1 cellular context compared by ENCODE assay signal in the genomic region with DNA sequence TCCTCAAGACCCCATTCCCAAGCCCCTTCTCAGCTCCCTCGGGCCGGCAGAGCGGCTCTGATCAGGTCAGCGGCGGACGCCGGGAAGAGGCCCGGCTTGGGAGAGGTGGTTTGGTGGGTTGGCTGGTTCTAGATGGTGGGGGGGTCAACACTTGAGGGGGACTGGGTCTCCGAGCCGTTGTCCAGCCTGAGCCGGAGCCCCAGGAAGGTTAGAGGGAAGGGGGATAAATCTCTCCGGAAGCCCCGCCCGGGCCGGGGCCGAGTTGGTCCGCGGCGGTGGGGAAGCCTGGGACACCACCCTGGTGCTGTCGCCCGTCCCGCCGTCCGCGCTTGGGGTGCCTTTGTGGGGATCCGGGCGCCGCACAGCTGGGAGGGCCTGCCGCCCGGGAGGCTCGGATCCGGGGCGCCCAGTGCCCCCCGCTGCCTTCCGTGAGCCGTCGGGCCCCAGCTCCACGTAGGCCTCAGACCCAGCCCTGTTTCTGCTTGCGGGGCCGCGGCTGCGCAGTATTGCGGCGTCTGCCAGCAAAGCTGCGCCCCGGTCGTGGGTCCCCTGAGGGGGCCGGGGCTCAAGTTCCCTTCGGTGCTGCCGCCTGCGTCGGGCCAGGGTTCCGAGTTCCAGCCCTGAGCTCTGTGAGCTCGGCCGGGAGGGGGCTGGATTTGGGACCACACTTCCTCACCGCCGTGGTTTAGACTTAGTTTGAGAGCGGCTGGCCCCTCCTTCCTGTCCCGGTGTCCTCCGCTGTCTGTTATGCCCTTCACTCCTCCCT.
TF ChIP-seq lines count a peak whose summit lies in the region.

No MANE protein-coding gene starts in this region.

TF ChIP-seq in HepG2, 621 proteins besides CTCF, POLR2A, EP300 and RAD21 (continued from another document and continues in another):
- TF ChIP-seq, protein P1, sequence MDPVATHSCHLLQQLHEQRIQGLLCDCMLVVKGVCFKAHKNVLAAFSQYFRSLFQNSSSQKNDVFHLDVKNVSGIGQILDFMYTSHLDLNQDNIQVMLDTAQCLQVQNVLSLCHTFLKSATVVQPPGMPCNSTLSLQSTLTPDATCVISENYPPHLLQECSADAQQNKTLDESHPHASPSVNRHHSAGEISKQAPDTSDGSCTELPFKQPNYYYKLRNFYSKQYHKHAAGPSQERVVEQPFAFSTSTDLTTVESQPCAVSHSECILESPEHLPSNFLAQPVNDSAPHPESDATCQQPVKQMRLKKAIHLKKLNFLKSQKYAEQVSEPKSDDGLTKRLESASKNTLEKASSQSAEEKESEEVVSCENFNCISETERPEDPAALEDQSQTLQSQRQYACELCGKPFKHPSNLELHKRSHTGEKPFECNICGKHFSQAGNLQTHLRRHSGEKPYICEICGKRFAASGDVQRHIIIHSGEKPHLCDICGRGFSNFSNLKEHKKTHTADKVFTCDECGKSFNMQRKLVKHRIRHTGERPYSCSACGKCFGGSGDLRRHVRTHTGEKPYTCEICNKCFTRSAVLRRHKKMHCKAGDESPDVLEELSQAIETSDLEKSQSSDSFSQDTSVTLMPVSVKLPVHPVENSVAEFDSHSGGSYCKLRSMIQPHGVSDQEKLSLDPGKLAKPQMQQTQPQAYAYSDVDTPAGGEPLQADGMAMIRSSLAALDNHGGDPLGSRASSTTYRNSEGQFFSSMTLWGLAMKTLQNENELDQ (CRISPR knock-in tag; IDR thresholded peaks at IDR 0.05; ENCODE audit: borderline replicate concordance), result no peak
- TF ChIP-seq REXO4 (CRISPR knock-in tag; IDR thresholded peaks at IDR 0.05; ENCODE audit: borderline replicate concordance) (no peak), AKAP8 (CRISPR knock-in tag; IDR thresholded peaks at IDR 0.05) (no peak; the same call in 1 of the 2 replicates), ETV5 (CRISPR knock-in tag; IDR thresholded peaks at IDR 0.05; ENCODE audit: borderline replicate concordance) (no peak; the same call in 1 of the 2 replicates), TBX3 (IDR thresholded peaks at IDR 0.05; ENCODE audit: borderline replicate concordance) (no peak), ZBTB3 (CRISPR knock-in tag; IDR thresholded peaks at IDR 0.05; ENCODE audit: borderline replicate concordance, low read depth) (no peak; the same call in 1 of the 2 replicates), ZNF335 (CRISPR knock-in tag; IDR thresholded peaks at IDR 0.05) (no peak), CCDC6 (CRISPR knock-in tag; IDR thresholded peaks at IDR 0.05) (peak; percentile 49; the same call in 1 of the 2 replicates), NR2C2 (CRISPR knock-in tag; IDR thresholded peaks at IDR 0.05; ENCODE audit: borderline replicate concordance) (peak; percentile 25; the same call in 1 of the 2 replicates), SAFB2 (CRISPR knock-in tag; IDR thresholded peaks at IDR 0.05; ENCODE audit: borderline replicate concordance, low read depth) (peak; percentile 62), TCF12 (IDR thresholded peaks at IDR 0.05) (no peak), TCF12 (CRISPR knock-in tag; IDR thresholded peaks at IDR 0.05) (peak; percentile 62; the same call in 1 of the 2 replicates), KLF6 (CRISPR knock-in tag; IDR thresholded peaks at IDR 0.05) (no peak; the same call in 1 of the 2 replicates), ZNF235 (CRISPR knock-in tag; IDR thresholded peaks at IDR 0.05; ENCODE audit: borderline replicate concordance) (no peak), RXRB (CRISPR knock-in tag; IDR thresholded peaks at IDR 0.05; ENCODE audit: borderline replicate concordance) (peak; percentile 51), FLYWCH1 (CRISPR knock-in tag; IDR thresholded peaks at IDR 0.05) (no peak), MED13 (CRISPR knock-in tag; IDR thresholded peaks at IDR 0.05) (no peak), SMAD1 (CRISPR knock-in tag; IDR thresholded peaks at IDR 0.05; ENCODE audit: borderline replicate concordance, low read depth) (no peak), CBX1 (IDR thresholded peaks at IDR 0.05; ENCODE audit: low read depth) (no peak), SCMH1 (CRISPR knock-in tag; IDR thresholded peaks at IDR 0.05; ENCODE audit: borderline replicate concordance) (no peak), PAWR (CRISPR knock-in tag; IDR thresholded peaks at IDR 0.05; ENCODE audit: borderline replicate concordance) (no peak), TAF15 (IDR thresholded peaks at IDR 0.05; ENCODE audit: low read depth, low read length, poor library complexity, severe bottlenecking) (peak; percentile 26), NFYC (CRISPR knock-in tag; IDR thresholded peaks at IDR 0.05) (no peak), ZNF891 (CRISPR knock-in tag; IDR thresholded peaks at IDR 0.05) (no peak), ZNF496 (CRISPR knock-in tag; IDR thresholded peaks at IDR 0.05; ENCODE audit: insufficient replicate concordance) (no peak), ZMAT3 (CRISPR knock-in tag; conservative IDR thresholded peaks at IDR 0.05) (no peak), ISX (CRISPR knock-in tag; conservative IDR thresholded peaks at IDR 0.05) (peak; percentile 75), GATAD2A (CRISPR knock-in tag; IDR thresholded peaks at IDR 0.05) (no peak)
- TF ChIP-seq, protein P2, sequence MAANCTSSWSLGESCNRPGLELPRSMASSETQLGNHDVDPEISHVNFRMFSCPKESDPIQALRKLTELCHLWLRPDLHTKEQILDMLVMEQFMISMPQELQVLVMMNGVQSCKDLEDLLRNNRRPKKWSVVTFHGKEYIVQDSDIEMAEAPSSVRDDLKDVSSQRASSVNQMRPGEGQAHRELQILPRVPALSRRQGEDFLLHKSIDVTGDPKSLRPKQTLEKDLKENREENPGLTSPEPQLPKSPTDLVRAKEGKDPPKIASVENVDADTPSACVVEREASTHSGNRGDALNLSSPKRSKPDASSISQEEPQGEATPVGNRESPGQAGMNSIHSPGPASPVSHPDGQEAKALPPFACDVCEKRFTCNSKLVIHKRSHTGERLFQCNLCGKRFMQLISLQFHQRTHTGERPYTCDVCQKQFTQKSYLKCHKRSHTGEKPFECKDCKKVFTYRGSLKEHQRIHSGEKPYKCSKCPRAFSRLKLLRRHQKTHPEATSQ (CRISPR knock-in tag; IDR thresholded peaks at IDR 0.05; ENCODE audit: borderline replicate concordance), result no peak; the same call in 1 of the 2 replicates
- TF ChIP-seq, protein P3, sequence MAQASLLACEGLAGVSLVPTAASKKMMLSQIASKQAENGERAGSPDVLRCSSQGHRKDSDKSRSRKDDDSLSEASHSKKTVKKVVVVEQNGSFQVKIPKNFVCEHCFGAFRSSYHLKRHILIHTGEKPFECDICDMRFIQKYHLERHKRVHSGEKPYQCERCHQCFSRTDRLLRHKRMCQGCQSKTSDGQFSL (CRISPR knock-in tag; IDR thresholded peaks at IDR 0.05), result peak; percentile 40
- TF ChIP-seq, protein P4, sequence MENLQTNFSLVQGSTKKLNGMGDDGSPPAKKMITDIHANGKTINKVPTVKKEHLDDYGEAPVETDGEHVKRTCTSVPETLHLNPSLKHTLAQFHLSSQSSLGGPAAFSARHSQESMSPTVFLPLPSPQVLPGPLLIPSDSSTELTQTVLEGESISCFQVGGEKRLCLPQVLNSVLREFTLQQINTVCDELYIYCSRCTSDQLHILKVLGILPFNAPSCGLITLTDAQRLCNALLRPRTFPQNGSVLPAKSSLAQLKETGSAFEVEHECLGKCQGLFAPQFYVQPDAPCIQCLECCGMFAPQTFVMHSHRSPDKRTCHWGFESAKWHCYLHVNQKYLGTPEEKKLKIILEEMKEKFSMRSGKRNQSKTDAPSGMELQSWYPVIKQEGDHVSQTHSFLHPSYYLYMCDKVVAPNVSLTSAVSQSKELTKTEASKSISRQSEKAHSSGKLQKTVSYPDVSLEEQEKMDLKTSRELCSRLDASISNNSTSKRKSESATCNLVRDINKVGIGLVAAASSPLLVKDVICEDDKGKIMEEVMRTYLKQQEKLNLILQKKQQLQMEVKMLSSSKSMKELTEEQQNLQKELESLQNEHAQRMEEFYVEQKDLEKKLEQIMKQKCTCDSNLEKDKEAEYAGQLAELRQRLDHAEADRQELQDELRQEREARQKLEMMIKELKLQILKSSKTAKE (CRISPR knock-in tag; IDR thresholded peaks at IDR 0.05; ENCODE audit: borderline replicate concordance), result no peak
- TF ChIP-seq, protein P5, sequence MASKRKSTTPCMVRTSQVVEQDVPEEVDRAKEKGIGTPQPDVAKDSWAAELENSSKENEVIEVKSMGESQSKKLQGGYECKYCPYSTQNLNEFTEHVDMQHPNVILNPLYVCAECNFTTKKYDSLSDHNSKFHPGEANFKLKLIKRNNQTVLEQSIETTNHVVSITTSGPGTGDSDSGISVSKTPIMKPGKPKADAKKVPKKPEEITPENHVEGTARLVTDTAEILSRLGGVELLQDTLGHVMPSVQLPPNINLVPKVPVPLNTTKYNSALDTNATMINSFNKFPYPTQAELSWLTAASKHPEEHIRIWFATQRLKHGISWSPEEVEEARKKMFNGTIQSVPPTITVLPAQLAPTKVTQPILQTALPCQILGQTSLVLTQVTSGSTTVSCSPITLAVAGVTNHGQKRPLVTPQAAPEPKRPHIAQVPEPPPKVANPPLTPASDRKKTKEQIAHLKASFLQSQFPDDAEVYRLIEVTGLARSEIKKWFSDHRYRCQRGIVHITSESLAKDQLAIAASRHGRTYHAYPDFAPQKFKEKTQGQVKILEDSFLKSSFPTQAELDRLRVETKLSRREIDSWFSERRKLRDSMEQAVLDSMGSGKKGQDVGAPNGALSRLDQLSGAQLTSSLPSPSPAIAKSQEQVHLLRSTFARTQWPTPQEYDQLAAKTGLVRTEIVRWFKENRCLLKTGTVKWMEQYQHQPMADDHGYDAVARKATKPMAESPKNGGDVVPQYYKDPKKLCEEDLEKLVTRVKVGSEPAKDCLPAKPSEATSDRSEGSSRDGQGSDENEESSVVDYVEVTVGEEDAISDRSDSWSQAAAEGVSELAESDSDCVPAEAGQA (IDR thresholded peaks at IDR 0.05; ENCODE audit: low read depth), result no peak
- TF ChIP-seq, protein P5 (CRISPR knock-in tag; IDR thresholded peaks at IDR 0.05; ENCODE audit: borderline replicate concordance), result peak; percentile 80; the same call in 1 of the 2 replicates
- TF ChIP-seq, protein P6, sequence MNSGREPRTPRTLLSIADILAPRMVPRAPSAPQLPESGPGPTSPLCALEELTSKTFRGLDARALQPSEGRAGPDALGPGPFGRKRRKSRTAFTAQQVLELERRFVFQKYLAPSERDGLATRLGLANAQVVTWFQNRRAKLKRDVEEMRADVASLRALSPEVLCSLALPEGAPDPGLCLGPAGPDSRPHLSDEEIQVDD (CRISPR knock-in tag; IDR thresholded peaks at IDR 0.05; ENCODE audit: borderline replicate concordance), result no peak
- TF ChIP-seq, protein P7, sequence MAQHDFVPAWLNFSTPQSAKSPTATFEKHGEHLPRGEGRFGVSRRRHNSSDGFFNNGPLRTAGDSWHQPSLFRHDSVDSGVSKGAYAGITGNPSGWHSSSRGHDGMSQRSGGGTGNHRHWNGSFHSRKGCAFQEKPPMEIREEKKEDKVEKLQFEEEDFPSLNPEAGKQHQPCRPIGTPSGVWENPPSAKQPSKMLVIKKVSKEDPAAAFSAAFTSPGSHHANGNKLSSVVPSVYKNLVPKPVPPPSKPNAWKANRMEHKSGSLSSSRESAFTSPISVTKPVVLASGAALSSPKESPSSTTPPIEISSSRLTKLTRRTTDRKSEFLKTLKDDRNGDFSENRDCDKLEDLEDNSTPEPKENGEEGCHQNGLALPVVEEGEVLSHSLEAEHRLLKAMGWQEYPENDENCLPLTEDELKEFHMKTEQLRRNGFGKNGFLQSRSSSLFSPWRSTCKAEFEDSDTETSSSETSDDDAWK (CRISPR knock-in tag; IDR thresholded peaks at IDR 0.05), result no peak
- TF ChIP-seq, protein P8, sequence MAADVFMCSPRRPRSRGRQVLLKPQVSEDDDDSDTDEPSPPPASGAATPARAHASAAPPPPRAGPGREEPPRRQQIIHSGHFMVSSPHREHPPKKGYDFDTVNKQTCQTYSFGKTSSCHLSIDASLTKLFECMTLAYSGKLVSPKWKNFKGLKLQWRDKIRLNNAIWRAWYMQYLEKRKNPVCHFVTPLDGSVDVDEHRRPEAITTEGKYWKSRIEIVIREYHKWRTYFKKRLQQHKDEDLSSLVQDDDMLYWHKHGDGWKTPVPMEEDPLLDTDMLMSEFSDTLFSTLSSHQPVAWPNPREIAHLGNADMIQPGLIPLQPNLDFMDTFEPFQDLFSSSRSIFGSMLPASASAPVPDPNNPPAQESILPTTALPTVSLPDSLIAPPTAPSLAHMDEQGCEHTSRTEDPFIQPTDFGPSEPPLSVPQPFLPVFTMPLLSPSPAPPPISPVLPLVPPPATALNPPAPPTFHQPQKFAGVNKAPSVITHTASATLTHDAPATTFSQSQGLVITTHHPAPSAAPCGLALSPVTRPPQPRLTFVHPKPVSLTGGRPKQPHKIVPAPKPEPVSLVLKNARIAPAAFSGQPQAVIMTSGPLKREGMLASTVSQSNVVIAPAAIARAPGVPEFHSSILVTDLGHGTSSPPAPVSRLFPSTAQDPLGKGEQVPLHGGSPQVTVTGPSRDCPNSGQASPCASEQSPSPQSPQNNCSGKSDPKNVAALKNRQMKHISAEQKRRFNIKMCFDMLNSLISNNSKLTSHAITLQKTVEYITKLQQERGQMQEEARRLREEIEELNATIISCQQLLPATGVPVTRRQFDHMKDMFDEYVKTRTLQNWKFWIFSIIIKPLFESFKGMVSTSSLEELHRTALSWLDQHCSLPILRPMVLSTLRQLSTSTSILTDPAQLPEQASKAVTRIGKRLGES (CRISPR knock-in tag; IDR thresholded peaks at IDR 0.05; ENCODE audit: borderline replicate concordance), result no peak; the same call in 1 of the 2 replicates
- TF ChIP-seq, protein P9, sequence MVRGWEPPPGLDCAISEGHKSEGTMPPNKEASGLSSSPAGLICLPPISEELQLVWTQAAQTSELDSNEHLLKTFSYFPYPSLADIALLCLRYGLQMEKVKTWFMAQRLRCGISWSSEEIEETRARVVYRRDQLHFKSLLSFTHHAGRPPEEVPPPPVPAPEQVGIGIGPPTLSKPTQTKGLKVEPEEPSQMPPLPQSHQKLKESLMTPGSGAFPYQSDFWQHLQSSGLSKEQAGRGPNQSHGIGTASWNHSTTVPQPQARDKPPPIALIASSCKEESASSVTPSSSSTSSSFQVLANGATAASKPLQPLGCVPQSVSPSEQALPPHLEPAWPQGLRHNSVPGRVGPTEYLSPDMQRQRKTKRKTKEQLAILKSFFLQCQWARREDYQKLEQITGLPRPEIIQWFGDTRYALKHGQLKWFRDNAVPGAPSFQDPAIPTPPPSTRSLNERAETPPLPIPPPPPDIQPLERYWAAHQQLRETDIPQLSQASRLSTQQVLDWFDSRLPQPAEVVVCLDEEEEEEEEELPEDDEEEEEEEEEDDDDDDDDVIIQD (CRISPR knock-in tag; IDR thresholded peaks at IDR 0.05; ENCODE audit: low read depth), result no peak
